Comparison of ENCODE assay signal across 9 cellular contexts in genomic region chr4:98113005-98113404, GRCh38. TPM values are rescaled to one million over a fixed set of nuclear protein-coding genes. Genes with fewer than 3 reads are reported as not detected.
DNase-seq lines count a peak whose midpoint lies in the region; ATAC-seq and TF ChIP-seq lines count a peak whose summit lies in the region.
"Had no signal": no experiment of that assay in that cellular context is flagged by ENCODE, and none has a peak within 500 bp of the region (broad histone marks: within the 10 kb centered on the region; RNA-seq: fewer than 3 reads in every experiment).

No MANE protein-coding gene starts in this region.

- H3K4me1 ChIP-seq in Panc1 (ENCODE audit: control insufficient read depth, insufficient read depth, low read length) (no peaks in the 10 kb centered on the region), stomach (no peaks in the 10 kb centered on the region)

- TF ChIP-seq EP300 in stomach (IDR thresholded peaks at IDR 0.05), result no peak

- in situ Hi-C loops in Panc1 (cut with HindIII; ENCODE audit: low pct_unique_long_range_greater_than_20kb, low sequenced_read_pairs), result no loop called here

- H3K27ac ChIP-seq in 22Rv1 (no peak overlapping the region), Panc1 (ENCODE audit: low read length) (no peak overlapping the region), stomach (no peak overlapping the region)

- no peaks in the 10 kb centered on the region for H3K4me1 Mint-ChIP-seq in activated T-cell treated with anti-CD3 and anti-CD28 coated beads, Interleukin-2, amount 50 U/mL, for 72 hours (ENCODE audit: low read depth)
- H3K4me1 Mint-ChIP-seq: immature natural killer cell had no signal

- CTCF ChIA-PET in Panc1 (lab: Charles Lee), result interaction anchor here (1.1 kb wide), 1 partner anchor 171 kb away, joined by 4 read pairs; no protein-coding TSS in a partner anchor

- H3K27me3 ChIP-seq in Panc1 (ENCODE audit: control insufficient read depth, insufficient read depth, low read length), result no peaks in the 10 kb centered on the region; the same call in 1 of the 2 replicates
- no peaks in the 10 kb centered on the region for H3K27me3 ChIP-seq in stomach

- peak; percentile 45 for ATAC-seq in GM21786 (IDR thresholded peaks at IDR 0.05; ENCODE audit: unreplicated experiment)
- peak; percentile 63; the same call in 1 of the 2 replicates for ATAC-seq in Panc1
- no peak for ATAC-seq in HG03520 (IDR thresholded peaks at IDR 0.05; ENCODE audit: unreplicated experiment)
- no peak for ATAC-seq in activated T-cell treated with anti-CD3 and anti-CD28 coated beads, Interleukin-2, amount 50 U/mL, for 72 hours (replicated peaks in 1 of 2)

- POLR2A ChIA-PET in Panc1 (lab: Charles Lee), result no interaction called here

- H3K9me3 ChIP-seq in Panc1 (ENCODE audit: control insufficient read depth, insufficient read depth, low read depth, low read length), result no peaks in the 10 kb centered on the region
- H3K9me3 ChIP-seq in stomach, result peaks cover 0 to 11% (median 2%) of the 10 kb centered on the region in 4 donors

- H3K9me3 Mint-ChIP-seq in activated T-cell treated with anti-CD3 and anti-CD28 coated beads, Interleukin-2, amount 50 U/mL, for 72 hours, result peaks cover 4 to 5% of the 10 kb centered on the region in 2 donors

- H3K4me3 ChIP-seq in Panc1 (ENCODE audit: low read depth in 2 of 2, low read length in 2 of 2), result no peak overlapping the region
- no peak overlapping the region for H3K4me3 ChIP-seq in stomach

- H3K27me3 Mint-ChIP-seq in activated T-cell treated with anti-CD3 and anti-CD28 coated beads, Interleukin-2, amount 50 U/mL, for 72 hours (ENCODE audit: low read depth), result no peaks in the 10 kb centered on the region

- peak; percentile 36 for TF ChIP-seq CTCF in 22Rv1 (IDR thresholded peaks at IDR 0.05)
- peak; percentile 56 for TF ChIP-seq CTCF in Panc1 (IDR thresholded peaks at IDR 0.05)
- TF ChIP-seq CTCF in stomach (IDR thresholded peaks at IDR 0.05), result no peak

- 12 to 23% (median 18%) methylated on average over 3 of the region's 3 CpGs for WGBS in stomach, 5 donors

- intact Hi-C loops in Panc1 (cut with micrococcal nuclease; ENCODE audit: unreplicated experiment), result no loop called here
- intact Hi-C loops in stomach (cut with DNase I; ENCODE audit: low total_unique reads), result no loop called here

- H3K36me3 ChIP-seq in Panc1 (ENCODE audit: control insufficient read depth, insufficient read depth, low read length) (no peaks in the 10 kb centered on the region), stomach (no peaks in the 10 kb centered on the region)

- H3K36me3 Mint-ChIP-seq in activated T-cell treated with anti-CD3 and anti-CD28 coated beads, Interleukin-2, amount 50 U/mL, for 72 hours (ENCODE audit: insufficient read depth in 2 of 2), result peaks cover 2 to 5% of the 10 kb centered on the region in 2 donors

- no TSS peak for BruUV-seq in Panc1 (replicated peaks; lab: Mats Ljungman, UMichigan)

- no peak overlapping the region for H3K4me3 Mint-ChIP-seq in activated T-cell treated with anti-CD3 and anti-CD28 coated beads, Interleukin-2, amount 50 U/mL, for 72 hours
- H3K4me3 Mint-ChIP-seq: immature natural killer cell had no signal

- no peak overlapping the region for H3K27ac Mint-ChIP-seq in activated T-cell treated with anti-CD3 and anti-CD28 coated beads, Interleukin-2, amount 50 U/mL, for 72 hours
- H3K27ac Mint-ChIP-seq: immature natural killer cell had no signal

- DNase-seq in Panc1 (ENCODE audit: low read depth, low spot score) (no peak), globus pallidus (ENCODE audit: low spot score) (peak; percentile 52), glomerular visceral epithelial cell (ENCODE audit: extremely low spot score) (no peak), stomach (no peak)
- DNase-seq in activated T-cell treated with anti-CD3 and anti-CD28 coated beads, Interleukin-2, amount 50 U/mL, for 72 hours, result no peak

- no peak for TF ChIP-seq POLR2A in stomach (IDR thresholded peaks at IDR 0.05)

RNA-seq across cellular contexts. Expression of gene STPG2, which starts 30.3 kb away (rescaled TPM):
- total RNA-seq in Panc1 (2021; ENCODE audit: unreplicated experiment) (not detected), stomach (under 1 TPM in 2 of 5 donors, not detected in 3; 0.37 to 0.89 TPM)
- polyA plus RNA-seq in Panc1 (2012; ENCODE audit: insufficient read length), result not detected
- total RNA-seq in activated T-cell treated with anti-CD3 and anti-CD28 coated beads, Interleukin-2, amount 50 U/mL, for 72 hours, result not detected
- under 1 TPM in 2 of 3 donors, not detected in 1; 0.05 to 0.61 TPM for polyA plus RNA-seq in stomach
- polyA plus RNA-seq: immature natural killer cell had no signal

Comparison
In these comparisons a context has a peak if more than half of its experiments do, and no peak if none do; other contexts are left out.
1. CTCF ChIP-seq: peak in 22Rv1 (single experiment) and Panc1 (single experiment); none in stomach (0 of 7).
2. ATAC-seq: peak in GM21786 (single experiment) and Panc1 (single experiment); none in HG03520 (single experiment) and activated T-cell treated with anti-CD3 and anti-CD28 coated beads, Interleukin-2, amount 50 U/mL, for 72 hours (0 of 2).